15 cellular contexts compared by ENCODE assay signal in the genomic region with DNA sequence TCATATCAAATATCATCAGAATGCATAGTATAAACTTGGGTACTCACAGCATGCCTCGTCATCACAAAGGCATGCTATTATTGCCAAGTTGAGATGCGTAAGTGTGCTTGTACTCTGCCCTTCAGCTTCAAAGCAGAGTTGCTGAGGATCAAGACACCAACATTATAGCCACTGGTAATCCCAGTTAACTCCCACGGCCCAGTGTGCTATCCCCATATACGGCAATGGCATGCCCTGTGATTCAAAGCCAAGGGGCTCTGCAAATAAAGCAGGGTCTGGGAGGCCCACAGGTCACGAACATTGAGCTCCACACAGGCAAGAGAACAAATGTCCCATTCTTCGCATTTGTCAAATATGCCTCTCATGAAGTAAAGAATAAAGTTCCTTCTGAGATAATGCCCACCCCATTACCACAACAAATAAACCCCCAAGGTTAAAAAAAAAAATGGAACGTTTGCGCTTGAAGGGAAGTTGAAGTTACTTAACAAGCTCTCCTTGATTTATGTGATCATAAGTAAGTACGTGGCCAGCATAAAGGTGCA.
DNase-seq lines count a peak whose midpoint lies in the region; ATAC-seq and TF ChIP-seq lines count a peak whose summit lies in the region.
"Had no signal": no experiment of that assay in that cellular context is flagged by ENCODE, and none has a peak within 500 bp of the region (broad histone marks: within the 10 kb centered on the region; RNA-seq: fewer than 3 reads in every experiment).

No MANE protein-coding gene starts in this region.

- peak overlapping the region; percentile 44; the same call in 1 of the 2 replicates for H3K4me2 ChIP-seq in GM23338

- H2AFZ ChIP-seq in GM23338, result peak overlapping the region; percentile 70; the same call in 1 of the 2 replicates

- no peak overlapping the region for H3K9ac ChIP-seq in colonic mucosa (ENCODE audit: low read depth in 2 of 2, low read length in 2 of 2)

- H3K27ac ChIP-seq in GM23338 (ENCODE audit: low read depth), result no peak overlapping the region
- H3K27ac ChIP-seq in SJCRH30, result peak overlapping the region; percentile 0; the same call in 1 of the 2 replicates
- no peak overlapping the region for H3K27ac ChIP-seq in colonic mucosa
- no peak overlapping the region for H3K27ac ChIP-seq in naive thymus-derived CD4-positive, alpha-beta T cell (ENCODE audit: low read depth, low read length)
- H3K27ac ChIP-seq: heart left ventricle had no signal

- no peaks in the 10 kb centered on the region for H3K9me3 ChIP-seq in SJCRH30 (replicated peaks)
- no peaks in the 10 kb centered on the region for H3K9me3 ChIP-seq in colonic mucosa
- no peaks in the 10 kb centered on the region for H3K9me3 ChIP-seq in naive thymus-derived CD4-positive, alpha-beta T cell (ENCODE audit: control insufficient read depth in 2 of 3, low read length in 3 of 3)
- H3K9me3 ChIP-seq: heart left ventricle had no signal

- H3K36me3 Mint-ChIP-seq in GM23338 (ENCODE audit: low read depth) (peaks cover 6% of the 10 kb centered on the region; the same call in 2 of the 3 replicates), osteocyte (ENCODE audit: unreplicated experiment) (no peaks in the 10 kb centered on the region)
- H3K36me3 Mint-ChIP-seq in naive thymus-derived CD4-positive, alpha-beta T cell, result no peaks in the 10 kb centered on the region

- TF ChIP-seq CTCF in GM23338 (conservative IDR thresholded peaks at IDR 0.05; ENCODE audit: low read depth in 2 of 2) (no peak), osteocyte (IDR thresholded peaks at IDR 0.05) (no peak), colonic mucosa (IDR thresholded peaks at IDR 0.05) (no peak)

- intact Hi-C loops in colonic mucosa (cut with DNase I), result no loop called here
- intact Hi-C loops in naive thymus-derived CD4-positive, alpha-beta T cell (cut with micrococcal nuclease), result no loop called here

- peaks cover 8% of the 10 kb centered on the region; the same call in 2 of the 3 replicates for H3K4me1 Mint-ChIP-seq in GM23338
- peaks cover 37% of the 10 kb centered on the region for H3K4me1 Mint-ChIP-seq in osteocyte (ENCODE audit: unreplicated experiment)
- H3K4me1 Mint-ChIP-seq in naive thymus-derived CD4-positive, alpha-beta T cell, result no peaks in the 10 kb centered on the region

- H3K9me2 ChIP-seq in GM23338 (ENCODE audit: insufficient read depth), result no peaks in the 10 kb centered on the region; the same call in none of the 2 replicates

- POLR2A ChIA-PET in naive thymus-derived CD4-positive, alpha-beta T cell (lab: Charles Lee), result no interaction called here

- H3K27me3 ChIP-seq in GM23338 (ENCODE audit: insufficient read depth) (no peaks in the 10 kb centered on the region), SJCRH30 (no peaks in the 10 kb centered on the region), colonic mucosa (no peaks in the 10 kb centered on the region)
- no peaks in the 10 kb centered on the region for H3K27me3 ChIP-seq in naive thymus-derived CD4-positive, alpha-beta T cell (ENCODE audit: control insufficient read depth in 2 of 2, insufficient read depth in 2 of 2, low read length in 2 of 2)
- H3K27me3 ChIP-seq: heart left ventricle had no signal

- no peaks in the 10 kb centered on the region for H4K20me1 ChIP-seq in GM23338 (replicated peaks; ENCODE audit: insufficient read depth)

- H3K36me3 ChIP-seq in GM23338 (ENCODE audit: insufficient read depth) (no peaks in the 10 kb centered on the region), SJCRH30 (no peaks in the 10 kb centered on the region), colonic mucosa (no peaks in the 10 kb centered on the region)
- no peaks in the 10 kb centered on the region for H3K36me3 ChIP-seq in naive thymus-derived CD4-positive, alpha-beta T cell (ENCODE audit: control insufficient read depth in 2 of 3, insufficient read depth in 3 of 3, low read length in 3 of 3)
- H3K36me3 ChIP-seq: heart left ventricle had no signal

- H3K27me3 Mint-ChIP-seq in GM23338 (ENCODE audit: insufficient read depth, low read depth, poor library complexity) (no peaks in the 10 kb centered on the region), osteocyte (ENCODE audit: unreplicated experiment) (no peaks in the 10 kb centered on the region)
- H3K27me3 Mint-ChIP-seq in naive thymus-derived CD4-positive, alpha-beta T cell, result peaks cover 0 to 7% (median 2%) of the 10 kb centered on the region in 5 donors
- H3K27me3 Mint-ChIP-seq: dendritic cell treated with granulocyte-macrophage colony-stimulating factor and Interleukin-4, amounts not matched to agents 40 ng/mL and 50 ng/mL, for 4 days had no signal

- H3K27ac Mint-ChIP-seq in GM23338 (0 out of 2 replicates have a peak overlapping the region, but pooled peaks have one; percentile 51), osteocyte (ENCODE audit: unreplicated experiment) (peak overlapping the region; percentile 75)
- H3K27ac Mint-ChIP-seq in naive thymus-derived CD4-positive, alpha-beta T cell, result peak overlapping the region in 1 of 9 donors; percentile 33
- H3K27ac Mint-ChIP-seq: activated CD8-positive, alpha-beta T cell treated with anti-CD3 and anti-CD28 coated beads for 36 hours; activated naive CD4-positive, alpha-beta T cell treated with anti-CD3 and anti-CD28 coated beads for 36 hours; dendritic cell treated with granulocyte-macrophage colony-stimulating factor and Interleukin-4, amounts not matched to agents 40 ng/mL and 50 ng/mL, for 4 days; T-helper 1 cell treated with Interleukin-12 subunit alpha and Interleukin-12 subunit beta and Interleukin-4 antibody, amounts not matched to agents 30 μg/mL and 1 μg/mL, for 36 hours had no signal

- H3K9me3 Mint-ChIP-seq in GM23338 (peaks cover 10% of the 10 kb centered on the region), osteocyte (ENCODE audit: unreplicated experiment) (no peaks in the 10 kb centered on the region)
- H3K9me3 Mint-ChIP-seq in naive thymus-derived CD4-positive, alpha-beta T cell, result no peaks in the 10 kb centered on the region
- H3K9me3 Mint-ChIP-seq: activated CD8-positive, alpha-beta T cell treated with anti-CD3 and anti-CD28 coated beads for 36 hours; activated naive CD4-positive, alpha-beta T cell treated with anti-CD3 and anti-CD28 coated beads for 36 hours; T-helper 1 cell treated with Interleukin-12 subunit alpha and Interleukin-12 subunit beta and Interleukin-4 antibody, amounts not matched to agents 30 μg/mL and 1 μg/mL, for 36 hours had no signal

- CTCF ChIA-PET in naive thymus-derived CD4-positive, alpha-beta T cell (lab: Charles Lee), result interaction anchor here (0.6 kb wide), 1 partner anchor 336 kb away, joined by 3 read pairs; no protein-coding TSS in a partner anchor

- no peaks in the 10 kb centered on the region for H3F3A ChIP-seq in GM23338 (replicated peaks; ENCODE audit: low read depth)

- no peak overlapping the region for H3K4me3 ChIP-seq in GM23338
- no peak overlapping the region for H3K4me3 ChIP-seq in SJCRH30
- no peak overlapping the region for H3K4me3 ChIP-seq in colonic mucosa
- no peak overlapping the region for H3K4me3 ChIP-seq in naive thymus-derived CD4-positive, alpha-beta T cell (ENCODE audit: low read length)
- H3K4me3 ChIP-seq: heart left ventricle had no signal

- peaks cover 14% of the 10 kb centered on the region for H3K4me1 ChIP-seq in GM23338 (ENCODE audit: insufficient read depth)
- peaks cover 14% of the 10 kb centered on the region for H3K4me1 ChIP-seq in SJCRH30
- H3K4me1 ChIP-seq in colonic mucosa, result no peaks in the 10 kb centered on the region
- no peaks in the 10 kb centered on the region for H3K4me1 ChIP-seq in naive thymus-derived CD4-positive, alpha-beta T cell (ENCODE audit: control insufficient read depth in 2 of 2, insufficient read depth in 2 of 2, low read length in 2 of 2)
- H3K4me1 ChIP-seq: heart left ventricle had no signal

- ATAC-seq in GM23338 (no peak; the same call in 2 of the 3 replicates), HG03457 (IDR thresholded peaks at IDR 0.05; ENCODE audit: unreplicated experiment) (no peak), HG02870 (IDR thresholded peaks at IDR 0.05; ENCODE audit: unreplicated experiment) (no peak)
- no peak for ATAC-seq in naive thymus-derived CD4-positive, alpha-beta T cell
- ATAC-seq: activated CD8-positive, alpha-beta T cell treated with anti-CD3 and anti-CD28 coated beads for 36 hours; heart left ventricle had no signal

- no peak for DNase-seq in GM23338 (ENCODE audit: low spot score)
- DNase-seq in SJCRH30, result peak; percentile 77 to 83
- peak; percentile 89 for DNase-seq in fibroblast of gingiva (ENCODE audit: low read depth)
- no peak for DNase-seq in osteocyte (ENCODE audit: extremely low spot score, unreplicated experiment)
- no peak for DNase-seq in colonic mucosa
- DNase-seq in naive thymus-derived CD4-positive, alpha-beta T cell, result no peak
- DNase-seq: activated CD8-positive, alpha-beta T cell treated with anti-CD3 and anti-CD28 coated beads for 36 hours; activated naive CD4-positive, alpha-beta T cell treated with anti-CD3 and anti-CD28 coated beads for 36 hours; heart left ventricle; NCI-H2107; substantia nigra had no signal

- H3K4me3 Mint-ChIP-seq in GM23338 (no peak overlapping the region), osteocyte (ENCODE audit: unreplicated experiment) (no peak overlapping the region)
- H3K4me3 Mint-ChIP-seq in naive thymus-derived CD4-positive, alpha-beta T cell, result no peak overlapping the region
- H3K4me3 Mint-ChIP-seq: activated CD8-positive, alpha-beta T cell treated with anti-CD3 and anti-CD28 coated beads for 36 hours; activated naive CD4-positive, alpha-beta T cell treated with anti-CD3 and anti-CD28 coated beads for 36 hours; dendritic cell treated with granulocyte-macrophage colony-stimulating factor and Interleukin-4, amounts not matched to agents 40 ng/mL and 50 ng/mL, for 4 days; T-helper 1 cell treated with Interleukin-12 subunit alpha and Interleukin-12 subunit beta and Interleukin-4 antibody, amounts not matched to agents 30 μg/mL and 1 μg/mL, for 36 hours had no signal

- H3K79me2 ChIP-seq in GM23338 (replicated peaks; ENCODE audit: insufficient read depth), result no peaks in the 10 kb centered on the region

Comparison
In these comparisons a context has a peak if more than half of its experiments do, and no peak if none do; other contexts are left out.
1. DNase-seq: peak in SJCRH30 (2 of 2) and fibroblast of gingiva (single experiment); none in GM23338 (single experiment), osteocyte (single experiment), colonic mucosa (single experiment) and naive thymus-derived CD4-positive, alpha-beta T cell (0 of 9).